ENCODE assay signal across 34 cellular contexts in the genomic region with DNA sequence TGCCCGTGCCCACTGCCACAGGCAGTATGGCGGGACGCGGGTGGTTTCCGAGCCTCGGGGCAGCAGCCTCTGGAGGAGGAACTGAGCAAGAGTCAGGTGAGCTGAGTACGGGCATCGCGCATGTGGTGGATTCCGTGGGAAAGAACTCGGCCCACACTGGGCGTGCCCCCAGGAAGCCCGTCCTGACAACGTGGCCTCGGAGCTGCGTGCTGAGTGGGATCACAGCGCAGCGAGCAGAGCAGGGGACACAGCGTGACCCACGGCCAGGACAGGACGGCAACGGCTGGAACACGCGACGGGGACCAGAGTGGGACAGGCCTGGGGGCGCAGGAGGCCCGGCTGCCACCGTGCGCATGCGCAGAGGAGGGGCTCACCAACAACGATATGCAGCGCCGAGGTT.
"Had no signal": no experiment of that assay in that cellular context is flagged by ENCODE, and none has a peak within 500 bp of the region (broad histone marks: within the 10 kb centered on the region; RNA-seq: fewer than 3 reads in every experiment).

No MANE protein-coding gene starts in this region.

- H3K4me3 Mint-ChIP-seq: activated CD4-positive, alpha-beta memory T cell treated with anti-CD3 and anti-CD28 coated beads for 36 hours; activated CD4-positive, alpha-beta T cell treated with anti-CD3 and anti-CD28 coated beads, Interleukin-2, amount 10 ng/mL, durations not matched to agents 24 days and 14 days; activated naive CD4-positive, alpha-beta T cell treated with anti-CD3 and anti-CD28 coated beads for 36 hours; activated T-cell treated with anti-CD3 and anti-CD28 coated beads, Interleukin-2, amount 50 U/mL, for 4 hours; activated T-helper 1 cell treated with anti-CD3 and anti-CD28 coated beads, Interleukin-12 subunit alpha, Interleukin-12 subunit beta, Interleukin-2, Interleukin-4 antibody, amounts not matched to agents 30 ng/mL and 10 ng/mL and 1 ng/mL, durations not matched to agents 14 hours and 24 hours and 36 hours; brain; IgD-negative memory B cell; T-helper 1 cell treated with Interleukin-12 subunit alpha and Interleukin-12 subunit beta and Interleukin-4 antibody, amounts not matched to agents 30 μg/mL and 1 μg/mL, for 36 hours; T-helper 2 cell treated with Interferon-gamma antibody and Interleukin-4, amounts not matched to agents 5 μg/mL and 100 μg/mL, for 36 hours had no signal

- ATAC-seq: activated naive CD4-positive, alpha-beta T cell treated with anti-CD3 and anti-CD28 coated beads, Interleukin-2, amount 50 U/mL, for 72 hours; activated T-cell treated with anti-CD3 and anti-CD28 coated beads, Interleukin-2, amount 50 U/mL, for 4 hours; PC-3 had no signal

- H3K4me1 Mint-ChIP-seq: brain, IgD-negative memory B cell had no signal

- H3K27ac ChIP-seq: adrenal gland, Peyer's patch had no signal

- H3K9me3 ChIP-seq: adrenal gland, MG63, Peyer's patch had no signal

- H3K9me3 Mint-ChIP-seq: activated CD4-positive, alpha-beta memory T cell treated with anti-CD3 and anti-CD28 coated beads for 36 hours; activated CD4-positive, alpha-beta T cell treated with anti-CD3 and anti-CD28 coated beads, Interleukin-2, amount 10 ng/mL, durations not matched to agents 24 days and 14 days; activated naive CD4-positive, alpha-beta T cell treated with anti-CD3 and anti-CD28 coated beads for 36 hours; activated naive CD4-positive, alpha-beta T cell treated with anti-CD3 and anti-CD28 coated beads, Interleukin-2, amount 50 U/mL, for 72 hours; activated T-cell treated with anti-CD3 and anti-CD28 coated beads, Interleukin-2, amount 50 U/mL, for 4 hours; activated T-helper 1 cell treated with anti-CD3 and anti-CD28 coated beads, Interleukin-12 subunit alpha, Interleukin-12 subunit beta, Interleukin-2, Interleukin-4 antibody, amounts not matched to agents 30 ng/mL and 10 ng/mL and 1 ng/mL, durations not matched to agents 14 hours and 24 hours and 36 hours; brain; IgD-negative memory B cell; T-helper 1 cell treated with Interleukin-12 subunit alpha and Interleukin-12 subunit beta and Interleukin-4 antibody, amounts not matched to agents 30 μg/mL and 1 μg/mL, for 36 hours; T-helper 2 cell treated with Interferon-gamma antibody and Interleukin-4, amounts not matched to agents 5 μg/mL and 100 μg/mL, for 36 hours had no signal

- H3K4me1 ChIP-seq: adrenal gland, Peyer's patch had no signal

- H3K27me3 Mint-ChIP-seq: activated CD4-positive, alpha-beta memory T cell treated with anti-CD3 and anti-CD28 coated beads for 36 hours; activated CD4-positive, alpha-beta T cell treated with anti-CD3 and anti-CD28 coated beads, Interleukin-2, amount 10 ng/mL, durations not matched to agents 24 days and 14 days; brain; IgD-negative memory B cell had no signal

- DNase-seq: activated CD4-positive, alpha-beta memory T cell treated with anti-CD3 and anti-CD28 coated beads for 36 hours; activated CD4-positive, alpha-beta T cell treated with anti-CD3 and anti-CD28 coated beads, Interleukin-2, amount 10 ng/mL, durations not matched to agents 24 days and 14 days; activated CD8-positive, alpha-beta memory T cell treated with anti-CD3 and anti-CD28 coated beads, Interleukin-2, amount 50 U/mL, for 4 hours; activated gamma-delta T cell treated with Interleukin-2 at 50 U/mL for 16 hours; activated naive CD4-positive, alpha-beta T cell treated with anti-CD3 and anti-CD28 coated beads for 36 hours; activated T-cell treated with anti-CD3 and anti-CD28 coated beads for 4 hours; activated T-cell treated with anti-CD3 and anti-CD28 coated beads, Interleukin-2, amount 50 U/mL, for 4 hours; adrenal gland; caudate nucleus; Karpas-422; KBM-7; MG63; MV-4-11; NCI-H1092; NCI-H1436 treated with DMSO at 0.1 percent for 48 hours; NCI-H1694 treated with DMSO at 0.1 percent for 48 hours; NCI-H2029 treated with DMSO at 0.1 percent for 48 hours; NCI-H2107; NCI-H2171; NCI-H510A; NCI-H526; NCI-H748 treated with DMSO at 0.1 percent for 48 hours; NK-92 treated with Interleukin-12 subunit alpha and Interleukin-12 subunit beta, amount 100 ng/mL, for 24 hours; PC-3; Peyer's patch; RPMI8226 had no signal

- FAIRE-seq: bronchial epithelial cell, TTC549 had no signal

- H3K4me3 ChIP-seq: adrenal gland, MG63, Peyer's patch had no signal

- H3K27me3 ChIP-seq: adrenal gland, MG63, Peyer's patch had no signal

- H3K27ac Mint-ChIP-seq: activated CD4-positive, alpha-beta memory T cell treated with anti-CD3 and anti-CD28 coated beads for 36 hours; activated CD4-positive, alpha-beta T cell treated with anti-CD3 and anti-CD28 coated beads, Interleukin-2, amount 10 ng/mL, durations not matched to agents 24 days and 14 days; activated naive CD4-positive, alpha-beta T cell treated with anti-CD3 and anti-CD28 coated beads for 36 hours; activated T-helper 1 cell treated with anti-CD3 and anti-CD28 coated beads, Interleukin-12 subunit alpha, Interleukin-12 subunit beta, Interleukin-2, Interleukin-4 antibody, amounts not matched to agents 30 ng/mL and 10 ng/mL and 1 ng/mL, durations not matched to agents 14 hours and 24 hours and 36 hours; brain; IgD-negative memory B cell; T-helper 1 cell treated with Interleukin-12 subunit alpha and Interleukin-12 subunit beta and Interleukin-4 antibody, amounts not matched to agents 30 μg/mL and 1 μg/mL, for 36 hours; T-helper 2 cell treated with Interferon-gamma antibody and Interleukin-4, amounts not matched to agents 5 μg/mL and 100 μg/mL, for 36 hours had no signal
